1 cellular context compared by ENCODE assay signal in the genomic region with DNA sequence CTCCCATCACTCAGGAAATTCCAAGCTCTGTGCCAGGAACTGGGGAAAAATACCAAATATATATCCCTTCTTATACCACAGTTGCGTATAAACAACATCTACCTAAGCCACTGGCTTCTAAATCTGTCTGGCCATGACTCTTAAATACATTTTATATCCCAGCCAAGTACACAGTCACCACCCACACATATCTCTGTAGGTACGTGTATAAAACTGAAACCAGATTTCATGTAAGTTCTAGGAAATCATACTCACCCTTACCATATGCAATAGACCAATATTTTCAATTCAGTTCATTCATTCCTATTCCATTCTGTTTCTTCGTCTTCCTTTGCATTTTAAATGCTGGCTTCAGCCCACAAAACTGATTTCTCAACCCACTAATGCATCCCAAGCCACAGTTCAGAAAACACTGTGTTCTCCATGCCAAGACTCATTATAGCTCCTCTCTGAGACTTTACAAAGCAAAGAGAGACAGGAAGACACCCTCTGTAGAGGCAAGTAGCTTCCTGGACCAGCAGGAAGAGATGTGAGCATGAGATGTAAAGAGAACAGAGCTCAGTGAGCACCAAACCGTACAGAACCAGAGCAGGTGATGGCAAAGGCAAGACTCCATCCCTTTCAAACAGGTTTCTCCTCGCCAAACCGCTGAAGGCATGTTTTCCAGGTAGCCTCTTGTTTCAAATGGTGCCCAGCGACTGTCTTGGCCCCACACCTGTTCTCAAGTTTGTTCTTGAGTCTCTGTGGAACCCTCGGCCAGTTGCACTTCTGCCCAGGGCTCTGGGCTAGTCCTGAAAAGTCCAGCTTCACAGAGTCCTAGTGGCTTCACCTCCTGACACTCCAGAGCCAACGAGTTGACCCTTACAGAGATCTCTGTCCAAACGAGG.
TF ChIP-seq lines count a peak whose summit lies in the region.

No MANE protein-coding gene starts in this region.

TF ChIP-seq in H1, 55 proteins besides CTCF, POLR2A, EP300 and RAD21:
- no peak for TF ChIP-seq EZH2 (IDR thresholded peaks at IDR 0.05; ENCODE audit: low read depth, low read length, severe bottlenecking)
- TF ChIP-seq SP2 (IDR thresholded peaks at IDR 0.05; ENCODE audit: low read length), result no peak
- TF ChIP-seq GTF2F1 (IDR thresholded peaks at IDR 0.05; ENCODE audit: borderline replicate concordance, low read depth, low read length), result no peak
- no peak for TF ChIP-seq POU5F1 (IDR thresholded peaks at IDR 0.05; ENCODE audit: low read depth, low read length)
- TF ChIP-seq, protein P1, sequence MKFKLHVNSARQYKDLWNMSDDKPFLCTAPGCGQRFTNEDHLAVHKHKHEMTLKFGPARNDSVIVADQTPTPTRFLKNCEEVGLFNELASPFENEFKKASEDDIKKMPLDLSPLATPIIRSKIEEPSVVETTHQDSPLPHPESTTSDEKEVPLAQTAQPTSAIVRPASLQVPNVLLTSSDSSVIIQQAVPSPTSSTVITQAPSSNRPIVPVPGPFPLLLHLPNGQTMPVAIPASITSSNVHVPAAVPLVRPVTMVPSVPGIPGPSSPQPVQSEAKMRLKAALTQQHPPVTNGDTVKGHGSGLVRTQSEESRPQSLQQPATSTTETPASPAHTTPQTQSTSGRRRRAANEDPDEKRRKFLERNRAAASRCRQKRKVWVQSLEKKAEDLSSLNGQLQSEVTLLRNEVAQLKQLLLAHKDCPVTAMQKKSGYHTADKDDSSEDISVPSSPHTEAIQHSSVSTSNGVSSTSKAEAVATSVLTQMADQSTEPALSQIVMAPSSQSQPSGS (IDR thresholded peaks at IDR 0.05; ENCODE audit: low read length), result no peak
- TF ChIP-seq KDM1A (IDR thresholded peaks at IDR 0.05; ENCODE audit: borderline replicate concordance, low read length), result no peak
- no peak for TF ChIP-seq BACH1 (IDR thresholded peaks at IDR 0.05; ENCODE audit: low read length)
- TF ChIP-seq RFX5 (IDR thresholded peaks at IDR 0.05; ENCODE audit: borderline replicate concordance, low read depth, low read length), result no peak
- no peak for TF ChIP-seq FOSL1 (IDR thresholded peaks at IDR 0.05; ENCODE audit: insufficient read depth, low read depth, low read length)
- no peak for TF ChIP-seq SAP30 (IDR thresholded peaks at IDR 0.05; ENCODE audit: insufficient read depth, insufficient replicate concordance, low read length)
- TF ChIP-seq SIX5 (IDR thresholded peaks at IDR 0.05; ENCODE audit: low read depth, low read length), result no peak
- TF ChIP-seq, protein P2, sequence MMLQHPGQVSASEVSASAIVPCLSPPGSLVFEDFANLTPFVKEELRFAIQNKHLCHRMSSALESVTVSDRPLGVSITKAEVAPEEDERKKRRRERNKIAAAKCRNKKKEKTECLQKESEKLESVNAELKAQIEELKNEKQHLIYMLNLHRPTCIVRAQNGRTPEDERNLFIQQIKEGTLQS (IDR thresholded peaks at IDR 0.05; ENCODE audit: insufficient read depth, low read depth, low read length), result no peak
- TF ChIP-seq CHD2 (IDR thresholded peaks at IDR 0.05; ENCODE audit: low read length), result no peak
- TF ChIP-seq SIN3A (conservative IDR thresholded peaks at IDR 0.05 in 1 of 2, IDR thresholded peaks at IDR 0.05 in 1 of 2; ENCODE audit: low read depth in 1 of 2, low read length in 2 of 2), result no peak
- no peak for TF ChIP-seq ZNF274 (IDR thresholded peaks at IDR 0.05; ENCODE audit: borderline replicate concordance, extremely low read depth, low read length)
- TF ChIP-seq NANOG (IDR thresholded peaks at IDR 0.05; ENCODE audit: insufficient read depth, low read depth, low read length, poor library complexity, severe bottlenecking), result no peak
